Comparison of ENCODE assay signal across 8 cellular contexts in genomic region chr20:62624325-62624690, GRCh38. TPM values are rescaled to one million over a fixed set of nuclear protein-coding genes. Genes with fewer than 3 reads are reported as not detected.
A peak's percentile ranks its signal among the peaks of the same experiment; 100 is the strongest.
DNase-seq lines count a peak whose midpoint lies in the region; ATAC-seq, FAIRE-seq and TF ChIP-seq lines count a peak whose summit lies in the region.

No MANE protein-coding gene starts in this region.

- H3K9me3 ChIP-seq in GM12878 (replicated peaks; ENCODE audit: control insufficient read depth, insufficient read depth, low read length) (no peaks in the 10 kb centered on the region), muscle layer of duodenum (ENCODE audit: control insufficient read depth in 1 of 2, low read length in 2 of 2) (no peaks in the 10 kb centered on the region), osteoblast (ENCODE audit: low read depth, low read length) (no peaks in the 10 kb centered on the region), smooth muscle cell (replicated peaks; ENCODE audit: low read depth) (no peaks in the 10 kb centered on the region)

- no peaks in the 10 kb centered on the region for H3K79me2 ChIP-seq in GM12878 (ENCODE audit: control insufficient read depth, insufficient read depth, low read length)
- H3K79me2 ChIP-seq in osteoblast (ENCODE audit: insufficient read depth, low read length) = no peaks in the 10 kb centered on the region
- no peaks in the 10 kb centered on the region for H3K79me2 ChIP-seq in smooth muscle cell (ENCODE audit: low read depth)

- TF ChIP-seq EP300 in GM12878 (IDR thresholded peaks at IDR 0.05; ENCODE audit: borderline replicate concordance in 1 of 2, control insufficient read depth in 1 of 2, low read depth in 2 of 2, low read length in 2 of 2) = no peak

- peak overlapping the region; percentile 70 for H3K9ac ChIP-seq in GM12878 (ENCODE audit: control insufficient read depth, insufficient read depth, low read length)
- no peak overlapping the region for H3K9ac ChIP-seq in smooth muscle cell (ENCODE audit: low read depth)

- peak; percentile 47 for ATAC-seq in GM19438 (IDR thresholded peaks at IDR 0.05; ENCODE audit: low read depth, unreplicated experiment)
- ATAC-seq in HG03442 (IDR thresholded peaks at IDR 0.05; ENCODE audit: unreplicated experiment) = peak; percentile 21
- ATAC-seq in GM12878 = peak; percentile 83

- in situ Hi-C loops in GM12878 (cut with MboI) = no loop called here

- H3K27ac ChIP-seq in GM12878 (ENCODE audit: control insufficient read depth, insufficient read depth) (no peak overlapping the region), muscle layer of duodenum (ENCODE audit: low read length) (peak overlapping the region; percentile 94), osteoblast (ENCODE audit: low read depth, low read length) (no peak overlapping the region), smooth muscle cell (ENCODE audit: low read depth) (no peak overlapping the region)

- intact Hi-C loops in GM12878 (cut with micrococcal nuclease; ENCODE audit: unreplicated experiment) = no loop called here

- peak; percentile 71 for DNase-seq in COLO668 (lab: John Stamatoyannopoulos, UW; ENCODE audit: unreplicated experiment)
- DNase-seq in GM12878 (ENCODE audit: low read depth, low spot score) = no peak
- no peak for DNase-seq in NCI-H1105 (lab: John Stamatoyannopoulos, UW)
- DNase-seq in osteoblast (ENCODE audit: insufficient read length, low spot score, missing footprints) = no peak
- DNase-seq in smooth muscle cell (lab: John Stamatoyannopoulos, UW; ENCODE audit: unreplicated experiment) = no peak

- RAD21 ChIA-PET in GM12878 (lab: Charles Lee; ENCODE audit: unreplicated experiment) = interaction anchor here (0.9 to 2.3 kb wide), 8 partner anchors 10 to 170 kb away, joined by 3 to 25 read pairs (median 5); partner anchors contain the start of gene SLCO4A1

- H3K27me3 ChIP-seq in GM12878 (replicated peaks in 1 of 2; ENCODE audit: control insufficient read depth in 2 of 2, insufficient read depth in 2 of 2, low read length in 1 of 2) (no peaks in the 10 kb centered on the region), muscle layer of duodenum (ENCODE audit: low read depth, low read length) (no peaks in the 10 kb centered on the region), osteoblast (ENCODE audit: insufficient read depth, low read length) (no peaks in the 10 kb centered on the region), smooth muscle cell (ENCODE audit: low read depth) (no peaks in the 10 kb centered on the region)

- CTCF ChIA-PET in GM12878 (lab: Yijun Ruan, JAX) = interaction anchor here (0.6 to 2.9 kb wide), 11 partner anchors 9 to 184 kb away, joined by 3 to 16 read pairs (median 4); no protein-coding TSS in a partner anchor

- no peaks in the 10 kb centered on the region for H3F3A ChIP-seq in smooth muscle cell (ENCODE audit: low read depth)

- peak overlapping the region; percentile 98 for H3K4me2 ChIP-seq in GM12878 (ENCODE audit: control insufficient read depth, insufficient read depth)
- no peak overlapping the region for H3K4me2 ChIP-seq in osteoblast (ENCODE audit: insufficient read depth, low read length)
- H3K4me2 ChIP-seq in smooth muscle cell = no peak overlapping the region

- no peaks in the 10 kb centered on the region for H3K36me3 ChIP-seq in GM12878 (ENCODE audit: control insufficient read depth in 2 of 2, insufficient read depth in 2 of 2, low read length in 1 of 2)
- no peaks in the 10 kb centered on the region for H3K36me3 ChIP-seq in muscle layer of duodenum (ENCODE audit: control insufficient read depth in 1 of 2, insufficient read depth in 2 of 2, low read length in 2 of 2)
- H3K36me3 ChIP-seq in osteoblast (ENCODE audit: insufficient read depth, low read length) = no peaks in the 10 kb centered on the region
- no peaks in the 10 kb centered on the region for H3K36me3 ChIP-seq in smooth muscle cell (ENCODE audit: low read depth)

- no peak for FAIRE-seq in GM12878 (lab: Jason Lieb, UNC)

- POLR2A ChIA-PET in GM12878 (lab: Charles Lee) = interaction anchor here (1.4 to 2.2 kb wide), 5 partner anchors 15 to 172 kb away, joined by 5 to 19 read pairs (median 6); partner anchors contain the start of genes MRGBP and SLCO4A1

- BruUV-seq in GM12878 (replicated peaks; lab: Mats Ljungman, UMichigan) = no TSS peak

- H4K20me1 ChIP-seq in GM12878 (ENCODE audit: control insufficient read depth, insufficient read depth) = no peaks in the 10 kb centered on the region
- no peaks in the 10 kb centered on the region for H4K20me1 ChIP-seq in osteoblast (ENCODE audit: insufficient read depth, low read length)
- H4K20me1 ChIP-seq in smooth muscle cell (ENCODE audit: low read depth) = no peaks in the 10 kb centered on the region

- TF ChIP-seq RAD21 in GM12878 (IDR thresholded peaks at IDR 0.05; ENCODE audit: insufficient read depth, low read depth, low read length) = peak; percentile 41; the same call in 1 of the 2 replicates

- H2AFZ ChIP-seq in GM12878 (ENCODE audit: control insufficient read depth, low read depth, low read length) (peak overlapping the region; percentile 87), osteoblast (ENCODE audit: low read length) (no peak overlapping the region), smooth muscle cell (ENCODE audit: low read depth) (no peak overlapping the region)

- peaks cover 33% of the 10 kb centered on the region for H3K4me1 ChIP-seq in GM12878 (ENCODE audit: control insufficient read depth, insufficient read depth, low read length)
- H3K4me1 ChIP-seq in muscle layer of duodenum (ENCODE audit: control insufficient read depth in 1 of 2, insufficient read depth in 2 of 2, low read length in 2 of 2) = peaks cover 17% of the 10 kb centered on the region in 2 donors
- H3K4me1 ChIP-seq in osteoblast (ENCODE audit: insufficient read depth, low read length) = peaks cover 8% of the 10 kb centered on the region
- H3K4me1 ChIP-seq in smooth muscle cell (ENCODE audit: low read depth) = peaks cover under 1% of the 10 kb centered on the region

- TF ChIP-seq POLR2A in GM12878 (IDR thresholded peaks at IDR 0.05; ENCODE audit: low read depth, low read length) = no peak

- SMC1A ChIA-PET in GM12878 (lab: Charles Lee; ENCODE audit: uncharacterized antibody, unreplicated experiment) = interaction anchor here (1.4 to 2.2 kb wide), 4 partner anchors 13 to 170 kb away, joined by 4 to 11 read pairs (median 5); no protein-coding TSS in a partner anchor

- peak; percentile 43 to 67 (median 57) for TF ChIP-seq CTCF in GM12878 (IDR thresholded peaks at IDR 0.05 in 2 of 3, conservative IDR thresholded peaks at IDR 0.05 in 1 of 3; ENCODE audit: control insufficient read depth in 2 of 3, extremely low read depth in 1 of 3, insufficient read depth in 1 of 3, low read depth in 3 of 3, low read length in 3 of 3)
- no peak for TF ChIP-seq CTCF in osteoblast (IDR thresholded peaks at IDR 0.05; ENCODE audit: extremely low read depth, low read depth, low read length)
- TF ChIP-seq CTCF in smooth muscle cell (IDR thresholded peaks at IDR 0.05; ENCODE audit: borderline replicate concordance, insufficient read depth, poor library complexity, severe bottlenecking) = no peak

- WGBS in GM12878 (ENCODE audit: insufficient coverage, insufficient replicate concordance, low lambda C conversion rate, missing lambda C conversion rate) = 0% methylated on average over 9 of the region's 9 CpGs
- WGBS in smooth muscle cell (ENCODE audit: low lambda C conversion rate) = 65% methylated on average over 9 of the region's 9 CpGs

- H3K4me3 ChIP-seq in GM12878 (peak overlapping the region; percentile 38; the same call in 1 of the 2 replicates), muscle layer of duodenum (ENCODE audit: low read depth in 1 of 2, low read length in 2 of 2) (no peak overlapping the region), osteoblast (ENCODE audit: insufficient read depth, low read length) (no peak overlapping the region), smooth muscle cell (no peak overlapping the region)

TF ChIP-seq in GM12878, 131 proteins besides CTCF, POLR2A, EP300 and RAD21 (continues in another document):
- TF ChIP-seq E4F1 (IDR thresholded peaks at IDR 0.05; ENCODE audit: borderline replicate concordance, partially characterized antibody) (no peak), ETV6 (conservative IDR thresholded peaks at IDR 0.05 in 1 of 2, IDR thresholded peaks at IDR 0.05 in 1 of 2; ENCODE audit: borderline replicate concordance in 1 of 2, low read depth in 1 of 2) (no peak)

RNA-seq across cellular contexts. Expression of gene SLCO4A1, which starts 18.0 kb away (rescaled TPM):
- 46.8 and 53.3 TPM in 2 replicates for total RNA-seq in GM12878 (2013; cell fraction: nucleolus; rRNA removed)
- total RNA-seq in GM12878 (2014; rRNA removed) (11.2 and 16.4 TPM in 2 replicates), GM12878 (2014; rRNA removed; fragmentation: Illumina TruSeq; extraction: Trizol) (6.0 and 7.0 TPM in 2 replicates), GM12878 (2021) (13.3 and 16.1 TPM in 2 replicates), osteoblast (under 0.01 TPM in 1 of 2 replicates, not detected in the other), smooth muscle cell (0.18 and 0.81 TPM in 2 replicates)
- polyA plus RNA-seq in GM12878 (2011; ENCODE audit: low read depth) = 2.4 TPM
- polyA plus RNA-seq in GM12878 (2011; rRNA removed) (6.2 and 9.1 TPM in 2 replicates), GM12878 (2014; fragmentation: Illumina TruSeq; extraction: Trizol) (1.6 and 6.3 TPM in 2 replicates), GM12878 (2014; fragmentation: Nextera tagmentation; extraction: Ambion mirVana) (1 to 10 TPM; 2.1 to 4.7 TPM), GM12878 (2014; rRNA removed) (15.0 and 17.6 TPM in 2 replicates), GM12878 (2016; fragmentation: Nextera tagmentation; extraction: Ambion mirVana) (10 to 100 TPM; 28.4 to 30.7 TPM), smooth muscle cell (1.4 and 1.7 TPM in 2 replicates)
- 9.4 and 11.8 TPM in 2 replicates for polyA plus RNA-seq in GM12878 (2011; cell fraction: cytosol; rRNA removed)
- 55.2 and 56.1 TPM in 2 replicates for polyA plus RNA-seq in GM12878 (2011; cell fraction: nucleus; rRNA removed)
- 9.1 and 10.6 TPM in 2 replicates for polyA plus RNA-seq in GM12878 (2012)
- polyA minus RNA-seq in GM12878 (2011; rRNA and poly(A)+ RNA removed) = 5.0 and 6.0 TPM in 2 replicates
- polyA minus RNA-seq in GM12878 (2011; cell fraction: cytosol; rRNA and poly(A)+ RNA removed) = 6.0 and 8.6 TPM in 2 replicates
- polyA minus RNA-seq in GM12878 (2011; cell fraction: nucleus; rRNA and poly(A)+ RNA removed) = 9.8 and 12.8 TPM in 2 replicates

Comparison
In these comparisons a context has a peak if more than half of its experiments do, and no peak if none do; other contexts are left out.
1. ATAC-seq: peak in every context shown above with its lines; median percentile 83 in GM12878; 47 in GM19438; 21 in HG03442.
2. CTCF ChIP-seq: peak in GM12878 (3 of 3); none in osteoblast (single experiment) and smooth muscle cell (single experiment).